Comparison of ENCODE assay signal across 30 cellular contexts in the genomic region with DNA sequence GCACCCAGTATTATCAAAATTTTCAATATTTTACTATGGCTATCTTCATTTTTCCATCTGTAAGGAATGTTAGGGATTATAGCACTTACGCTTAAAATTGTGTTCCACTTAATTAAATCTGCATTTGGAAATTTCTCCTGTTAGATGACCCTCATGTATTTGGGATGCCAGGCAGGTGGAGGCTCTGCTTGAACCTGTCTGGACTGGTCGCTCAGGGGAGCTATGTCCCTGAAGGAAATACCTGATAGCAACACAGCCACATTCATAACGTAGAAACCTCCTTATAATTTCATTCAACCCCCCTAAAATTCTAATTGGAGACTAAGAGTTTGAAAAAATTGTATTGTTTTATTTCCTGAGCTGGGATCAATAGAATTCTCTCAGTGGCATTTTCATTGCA.
"Had no signal": no experiment of that assay in that cellular context is flagged by ENCODE, and none has a peak within 500 bp of the region (broad histone marks: within the 10 kb centered on the region; RNA-seq: fewer than 3 reads in every experiment).

No MANE protein-coding gene starts in this region.

- H3K4me1 Mint-ChIP-seq: memory B cell; naive thymus-derived CD4-positive, alpha-beta T cell; stimulated activated effector memory CD8-positive, alpha-beta T cell treated with anti-CD3 and anti-CD28 coated beads, Interleukin-12 subunit alpha, Interleukin-12 subunit beta, amount 100 ng/mL, for 72 hours had no signal

- ATAC-seq: mucosa of descending colon; naive thymus-derived CD4-positive, alpha-beta T cell; natural killer cell treated with Interleukin-12 subunit alpha and Interleukin-12 subunit beta and Interleukin-15 and Interleukin-18, amount 100 ng/mL, for 72 hours; pancreas; right cardiac atrium; sciatic nerve; stimulated activated effector memory CD8-positive, alpha-beta T cell treated with anti-CD3 and anti-CD28 coated beads, Interleukin-12 subunit alpha, Interleukin-12 subunit beta, amount 100 ng/mL, for 72 hours; upper lobe of right lung had no signal

- H3K9me3 Mint-ChIP-seq: neural crest cell; stimulated activated naive CD8-positive, alpha-beta T cell treated with anti-CD3 and anti-CD28 coated beads, Interleukin-15, Interleukin-2, amounts not matched to agents 100 ng/mL and 50 ng/mL, for 24 hours had no signal

- H3K36me3 ChIP-seq: left ventricle myocardium inferior, pancreas, prostate gland, suprapubic skin, thoracic aorta, tibial artery, upper lobe of right lung had no signal

- H3K4me3 Mint-ChIP-seq: memory B cell; naive thymus-derived CD4-positive, alpha-beta T cell; natural killer cell treated with Interleukin-12 subunit alpha and Interleukin-12 subunit beta and Interleukin-15 and Interleukin-18, amount 100 ng/mL, for 72 hours; neural crest cell; stimulated activated effector memory CD8-positive, alpha-beta T cell treated with anti-CD3 and anti-CD28 coated beads, Interleukin-12 subunit alpha, Interleukin-12 subunit beta, amount 100 ng/mL, for 72 hours; stimulated activated naive CD8-positive, alpha-beta T cell treated with anti-CD3 and anti-CD28 coated beads, Interleukin-15, Interleukin-2, amounts not matched to agents 100 ng/mL and 50 ng/mL, for 24 hours had no signal

- H3K4me3 ChIP-seq: left ventricle myocardium inferior, lung, mucosa of descending colon, pancreas, prostate gland, skin epidermis, suprapubic skin, thoracic aorta, tibial artery, upper lobe of right lung had no signal

- DNase-seq: hippocampal formation; left ventricle myocardium inferior; midbrain; mucosa of descending colon; naive thymus-derived CD4-positive, alpha-beta T cell; nucleus accumbens; pancreas; posterior cingulate gyrus; retina; right cardiac atrium; stimulated activated CD4-positive, alpha-beta T cell treated with anti-CD3 and anti-CD28 coated beads, Interleukin-12 subunit alpha, Interleukin-12 subunit beta, amount 100 ng/mL, for 4 hours; stimulated activated CD4-positive, alpha-beta T cell treated with anti-CD3 and anti-CD28 coated beads, Interleukin-15, amount 100 ng/mL, for 24 hours; stimulated activated CD4-positive, alpha-beta T cell treated with anti-CD3 and anti-CD28 coated beads, Interleukin-4, amount 100 ng/mL, for 24 hours; stimulated activated naive CD4-positive, alpha-beta T cell; tibial artery; trophoblast cell; upper lobe of right lung had no signal

- H3K4me1 ChIP-seq: left ventricle myocardium inferior, pancreas, prostate gland, suprapubic skin, tibial artery, upper lobe of right lung had no signal

- H3K27me3 Mint-ChIP-seq: memory B cell; naive thymus-derived CD4-positive, alpha-beta T cell; natural killer cell treated with Interleukin-12 subunit alpha and Interleukin-12 subunit beta and Interleukin-15 and Interleukin-18, amount 100 ng/mL, for 72 hours; stimulated activated naive CD8-positive, alpha-beta T cell treated with anti-CD3 and anti-CD28 coated beads, Interleukin-15, Interleukin-2, amounts not matched to agents 100 ng/mL and 50 ng/mL, for 24 hours had no signal

- FAIRE-seq: islet of Langerhans, urothelium cell line had no signal

- H3K27me3 ChIP-seq: pancreas, suprapubic skin, tibial artery, upper lobe of right lung had no signal

- H3K27ac Mint-ChIP-seq: memory B cell; naive thymus-derived CD4-positive, alpha-beta T cell; natural killer cell treated with Interleukin-12 subunit alpha and Interleukin-12 subunit beta and Interleukin-15 and Interleukin-18, amount 100 ng/mL, for 72 hours; stimulated activated effector memory CD8-positive, alpha-beta T cell treated with anti-CD3 and anti-CD28 coated beads, Interleukin-12 subunit alpha, Interleukin-12 subunit beta, amount 100 ng/mL, for 72 hours; stimulated activated naive CD8-positive, alpha-beta T cell treated with anti-CD3 and anti-CD28 coated beads, Interleukin-15, Interleukin-2, amounts not matched to agents 100 ng/mL and 50 ng/mL, for 24 hours had no signal

- H3K27ac ChIP-seq: left ventricle myocardium inferior, pancreas, prostate gland, skin epidermis, suprapubic skin, thoracic aorta, tibial artery, upper lobe of right lung had no signal

- H3K36me3 Mint-ChIP-seq: memory B cell; naive thymus-derived CD4-positive, alpha-beta T cell; natural killer cell treated with Interleukin-12 subunit alpha and Interleukin-12 subunit beta and Interleukin-15 and Interleukin-18, amount 100 ng/mL, for 72 hours; stimulated activated effector memory CD8-positive, alpha-beta T cell treated with anti-CD3 and anti-CD28 coated beads, Interleukin-12 subunit alpha, Interleukin-12 subunit beta, amount 100 ng/mL, for 72 hours had no signal
